ENCODE assay signal across 7 cellular contexts in the genomic region with DNA sequence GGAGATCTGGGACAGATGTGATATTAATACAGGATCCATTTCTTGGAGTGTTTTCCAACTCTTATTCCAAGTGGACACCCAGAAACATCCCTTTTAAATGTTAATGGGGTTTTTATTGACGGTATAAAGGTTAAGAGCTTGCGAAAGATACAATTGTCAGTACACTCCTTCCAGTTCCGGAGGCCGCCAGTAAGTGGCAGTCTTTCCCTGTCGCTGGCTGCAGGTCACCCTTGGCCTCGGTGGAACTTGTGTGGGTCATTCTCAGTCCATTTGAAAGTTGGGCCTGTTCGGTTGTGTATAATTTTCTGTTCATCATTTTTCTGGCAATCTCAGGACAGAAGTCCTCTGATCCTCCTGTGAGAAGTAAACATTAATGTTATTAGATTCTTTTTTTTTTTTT.
A peak's percentile ranks its signal among the peaks of the same experiment; 100 is the strongest.
DNase-seq lines count a peak whose midpoint lies in the region; ATAC-seq, FAIRE-seq and TF ChIP-seq lines count a peak whose summit lies in the region.
"Not testable (repeated sequence)": the region's sequence is repeated elsewhere in the genome, so short reads cannot be mapped to it uniquely, and the experiment has no call there.

No MANE protein-coding gene starts in this region.

- not testable (repeated sequence) for H3K4me1 ChIP-seq in A549, lower lobe of right lung

- H3K36me3 ChIP-seq in lower lobe of right lung: not testable (repeated sequence)

- not testable (repeated sequence) for H3K4me3 Mint-ChIP-seq in activated T-helper 17 cell treated with anti-CD3 and anti-CD28 coated beads, Interleukin-2, amount 50 U/mL, for 72 hours

- H3K4me3 ChIP-seq in A549, lower lobe of right lung: not testable (repeated sequence)

- not testable (repeated sequence) for H3K9me3 ChIP-seq in A549, lower lobe of right lung

- ATAC-seq in A549 (peak; percentile 68 to 82; a peak in 5 of 6 replicates), SK-N-SH treated with all-trans-retinoic acid at 6 μM for 48 hours (peak; percentile 74), esophagus mucosa (peak; percentile 53), left ventricle myocardium superior (peak; percentile 70), lower lobe of right lung (peak; percentile 71 to 80), sciatic nerve (peak; percentile 80)
- peak; percentile 54 for ATAC-seq in activated T-helper 17 cell treated with anti-CD3 and anti-CD28 coated beads, Interleukin-2, amount 50 U/mL, for 72 hours (replicated peaks)

- not testable (repeated sequence) for TF ChIP-seq CTCF in A549 (IDR thresholded peaks at IDR 0.05); lower lobe of right lung (IDR thresholded peaks at IDR 0.05)

- CTCF ChIA-PET in A549 (lab: Yijun Ruan, JAX): not testable (repeated sequence)

- POLR2A ChIA-PET in A549 (lab: Yijun Ruan, JAX): not testable (repeated sequence)

- not testable (repeated sequence) for H3K9me3 Mint-ChIP-seq in activated T-helper 17 cell treated with anti-CD3 and anti-CD28 coated beads, Interleukin-2, amount 50 U/mL, for 72 hours

- DNase-seq in A549 (ENCODE audit: low read depth in 1 of 2, low spot score in 1 of 2); left ventricle myocardium superior; lower lobe of right lung; sciatic nerve (ENCODE audit: low spot score): not testable (repeated sequence)

- not testable (repeated sequence) for H3K27ac ChIP-seq in A549, lower lobe of right lung

- not testable (repeated sequence) for TF ChIP-seq EP300 in A549 (IDR thresholded peaks at IDR 0.05)

- H3K4me1 Mint-ChIP-seq in activated T-helper 17 cell treated with anti-CD3 and anti-CD28 coated beads, Interleukin-2, amount 50 U/mL, for 72 hours: not testable (repeated sequence)

- H3K27me3 ChIP-seq in lower lobe of right lung (ENCODE audit: low read depth): not testable (repeated sequence)

- TF ChIP-seq RAD21 in A549 (conservative IDR thresholded peaks at IDR 0.05 in 1 of 2, IDR thresholded peaks at IDR 0.05 in 1 of 2): not testable (repeated sequence)

- H3K27me3 Mint-ChIP-seq in activated T-helper 17 cell treated with anti-CD3 and anti-CD28 coated beads, Interleukin-2, amount 50 U/mL, for 72 hours: not testable (repeated sequence)

- H3K36me3 Mint-ChIP-seq in activated T-helper 17 cell treated with anti-CD3 and anti-CD28 coated beads, Interleukin-2, amount 50 U/mL, for 72 hours (ENCODE audit: low read depth): not testable (repeated sequence)

- FAIRE-seq in A549 (lab: Jason Lieb, UNC): not testable (repeated sequence)

- not testable (repeated sequence) for TF ChIP-seq POLR2A in A549 (IDR thresholded peaks at IDR 0.05; ENCODE audit: low read length)

- WGBS in A549 (ENCODE audit: missing lambda C conversion rate): no CpG with 5 or more reads among the region's 7 CpGs

- intact Hi-C loops in left ventricle myocardium superior (cut with micrococcal nuclease); lower lobe of right lung (cut with DNase I); sciatic nerve (cut with DNase I): not testable (repeated sequence)

- H3K4me2 ChIP-seq in A549: not testable (repeated sequence)

- not testable (repeated sequence) for H3K27ac Mint-ChIP-seq in activated T-helper 17 cell treated with anti-CD3 and anti-CD28 coated beads, Interleukin-2, amount 50 U/mL, for 72 hours
